ENCODE assay signal across 9 cellular contexts in genomic region chr1:201184734-201185453, GRCh38. TPM values are rescaled to one million over a fixed set of nuclear protein-coding genes. Genes with fewer than 3 reads are reported as not detected.
DNase-seq lines count a peak whose midpoint lies in the region; ATAC-seq and TF ChIP-seq lines count a peak whose summit lies in the region.
"Had no signal": no experiment of that assay in that cellular context is flagged by ENCODE, and none has a peak within 500 bp of the region (broad histone marks: within the 10 kb centered on the region; RNA-seq: fewer than 3 reads in every experiment).

No MANE protein-coding gene starts in this region.

- H3K9me3 ChIP-seq in BE2C (no peaks in the 10 kb centered on the region), HEK293 (ENCODE audit: control insufficient read depth, insufficient read depth, low read depth, low read length) (no peaks in the 10 kb centered on the region), fibroblast of lung (ENCODE audit: control insufficient read depth, insufficient read depth, low read depth, low read length) (no peaks in the 10 kb centered on the region), osteoblast (ENCODE audit: low read depth, low read length) (no peaks in the 10 kb centered on the region)

- TF ChIP-seq CTCF in BE2C (IDR thresholded peaks at IDR 0.05; ENCODE audit: low read depth, low read length) = peak; percentile 78
- TF ChIP-seq CTCF in HEK293 (tag by site-specific recombination; IDR thresholded peaks at IDR 0.05) = peak; percentile 69
- TF ChIP-seq CTCF in RWPE1 (conservative IDR thresholded peaks at IDR 0.05; ENCODE audit: low read depth) = peak; percentile 34
- TF ChIP-seq CTCF in fibroblast of lung (conservative IDR thresholded peaks at IDR 0.05 in 1 of 2, IDR thresholded peaks at IDR 0.05 in 1 of 2; ENCODE audit: low read depth in 1 of 2, low read length in 2 of 2) = peak; percentile 70 to 89
- peak; percentile 79 for TF ChIP-seq CTCF in osteoblast (IDR thresholded peaks at IDR 0.05; ENCODE audit: extremely low read depth, low read depth, low read length)

- H3K9ac ChIP-seq in fibroblast of lung (ENCODE audit: insufficient read depth, low read length) = no peak overlapping the region

- ATAC-seq in GM19328 (IDR thresholded peaks at IDR 0.05; ENCODE audit: unreplicated experiment) (no peak), GM19351 (IDR thresholded peaks at IDR 0.05; ENCODE audit: unreplicated experiment) (no peak)

- POLR2A ChIA-PET in HEK293 (lab: Yijun Ruan, JAX) (interaction anchor here (0.9 kb wide), 1 partner anchor 14 kb away, joined by 3 read pairs; no protein-coding TSS in a partner anchor), RWPE1 (lab: Yijun Ruan, JAX; ENCODE audit: low non-redundant PET) (interaction anchor here (0.6 kb wide), 1 partner anchor 204 kb away, joined by 3 read pairs; no protein-coding TSS in a partner anchor)

- CTCF ChIA-PET in HEK293 (lab: Yijun Ruan, JAX) (interaction anchor here (0.6 to 1.7 kb wide), 10 partner anchors 9 to 636 kb away, joined by 3 to 7 read pairs (median 4); no protein-coding TSS in a partner anchor), RWPE1 (lab: Yijun Ruan, JAX) (interaction anchor here (0.6 to 2.4 kb wide), 14 partner anchors 9 to 206 kb away, joined by 3 to 21 read pairs (median 4); partner anchors contain the start of gene ASCL5)

- H3K27ac ChIP-seq in HEK293 (ENCODE audit: extremely low read depth, low read depth, low read length) (no peak overlapping the region), RWPE1 (no peak overlapping the region), fibroblast of lung (ENCODE audit: insufficient read depth, low read length) (no peak overlapping the region), osteoblast (ENCODE audit: low read depth, low read length) (peak overlapping the region; percentile 24)

- H3K4me2 ChIP-seq in fibroblast of lung (ENCODE audit: extremely low read depth, insufficient read depth, low read length) = no peak overlapping the region
- H3K4me2 ChIP-seq in osteoblast (ENCODE audit: insufficient read depth, low read length) = peak overlapping the region; percentile 41

- H4K20me1 ChIP-seq in fibroblast of lung (ENCODE audit: control insufficient read depth, extremely low read depth, insufficient read depth, low read length) (no peaks in the 10 kb centered on the region), osteoblast (ENCODE audit: insufficient read depth, low read length) (no peaks in the 10 kb centered on the region)

- H3K79me2 ChIP-seq in fibroblast of lung (ENCODE audit: control insufficient read depth, insufficient read depth, low read length) (no peaks in the 10 kb centered on the region), osteoblast (ENCODE audit: insufficient read depth, low read length) (no peaks in the 10 kb centered on the region)

- H3K4me1 ChIP-seq in BE2C = no peaks in the 10 kb centered on the region
- no peaks in the 10 kb centered on the region for H3K4me1 ChIP-seq in HEK293 (ENCODE audit: control insufficient read depth, insufficient read depth, low read length)
- peaks cover 5% of the 10 kb centered on the region for H3K4me1 ChIP-seq in fibroblast of lung (ENCODE audit: control insufficient read depth, extremely low read depth, insufficient read depth, low read length)
- H3K4me1 ChIP-seq in osteoblast (ENCODE audit: insufficient read depth, low read length) = peaks cover 9% of the 10 kb centered on the region

- no peak overlapping the region for H3K4me3 ChIP-seq in BE2C (ENCODE audit: low read depth, low read length)
- no peak overlapping the region for H3K4me3 ChIP-seq in HEK293 (ENCODE audit: low read depth, low read length)
- H3K4me3 ChIP-seq in fibroblast of lung (replicated peaks in 1 of 4; ENCODE audit: control extremely low read depth in 1 of 4, insufficient read depth in 1 of 4, low read depth in 3 of 4, low read length in 4 of 4) = no peak overlapping the region
- H3K4me3 ChIP-seq in osteoblast (ENCODE audit: insufficient read depth, low read length) = no peak overlapping the region

- H3K36me3 ChIP-seq in BE2C (no peaks in the 10 kb centered on the region), HEK293 (ENCODE audit: control insufficient read depth in 2 of 2, insufficient read depth in 1 of 2, low read length in 2 of 2) (no peaks in the 10 kb centered on the region), fibroblast of lung (ENCODE audit: control insufficient read depth, insufficient read depth, low read length) (no peaks in the 10 kb centered on the region), osteoblast (ENCODE audit: insufficient read depth, low read length) (no peaks in the 10 kb centered on the region)

- H2AFZ ChIP-seq in fibroblast of lung (ENCODE audit: low read length) (no peak overlapping the region), osteoblast (ENCODE audit: low read length) (peak overlapping the region; percentile 74)

- DNase-seq in BE2C (peak; percentile 55), RWPE1 (ENCODE audit: low spot score) (peak; percentile 80), fibroblast of lung (ENCODE audit: low read depth in 2 of 2) (peak; percentile 83 to 84), osteoblast (ENCODE audit: insufficient read length, low spot score, missing footprints) (peak; percentile 97)
- no peak for DNase-seq in effector CD4-positive, alpha-beta T cell

- H3K27me3 ChIP-seq in BE2C = no peaks in the 10 kb centered on the region
- H3K27me3 ChIP-seq in fibroblast of lung (ENCODE audit: control insufficient read depth, insufficient read depth, low read length) = peaks cover 6% of the 10 kb centered on the region
- H3K27me3 ChIP-seq in osteoblast (ENCODE audit: insufficient read depth, low read length) = peaks cover 27% of the 10 kb centered on the region

TF ChIP-seq in HEK293, 187 proteins besides CTCF, POLR2A, EP300 and RAD21:
- 0 out of 2 replicates have a peak, but pooled peaks have one; percentile 49 for TF ChIP-seq ZBTB17 (tag by site-specific recombination; IDR thresholded peaks at IDR 0.05)
- TF ChIP-seq TRIM28 (IDR thresholded peaks at IDR 0.05; ENCODE audit: borderline replicate concordance, low read length) = peak; percentile 26; the same call in 1 of the 2 replicates
- 0 out of 2 replicates have a peak, but pooled peaks have one; percentile 3 for TF ChIP-seq ZNF654 (tag by site-specific recombination; IDR thresholded peaks at IDR 0.05; ENCODE audit: low read depth)
- 0 out of 2 replicates have a peak, but pooled peaks have one; percentile 67 for TF ChIP-seq ZNF561 (tag by site-specific recombination; IDR thresholded peaks at IDR 0.05; ENCODE audit: borderline replicate concordance)
- peak; percentile 88 for TF ChIP-seq ZNF600 (tag by site-specific recombination; IDR thresholded peaks at IDR 0.05)
- no peak for TF ChIP-seq ZNF514 (tag by site-specific recombination; IDR thresholded peaks at IDR 0.05)
- TF ChIP-seq ZIC2 (tag by site-specific recombination; IDR thresholded peaks at IDR 0.05) = peak; percentile 86
- TF ChIP-seq SP3 (tag by site-specific recombination; IDR thresholded peaks at IDR 0.05) = no peak
- peak; percentile 89 for TF ChIP-seq GLIS1 (tag by site-specific recombination; IDR thresholded peaks at IDR 0.05)
TF ChIP-seq in HEK293: peak in this region for 7.

RNA-seq across cellular contexts. Expression of gene IGFN1, which starts 5.7 kb away (rescaled TPM):
- polyA plus RNA-seq in BE2C (2012; ENCODE audit: insufficient read depth, insufficient read length, low read depth) = 0.43 TPM
- under 0.01 and 0.17 TPM in 2 replicates for total RNA-seq in fibroblast of lung
- 0.01 TPM in 1 of 2 replicates, not detected in the other for polyA plus RNA-seq in fibroblast of lung
- 0.08 TPM in 1 of 2 replicates, not detected in the other for polyA plus RNA-seq in fibroblast of lung (2012)
- polyA minus RNA-seq in fibroblast of lung (ENCODE audit: low replicate concordance) = not detected in 2 replicates
- under 0.01 TPM in 2 replicates for total RNA-seq in osteoblast
- total RNA-seq: glomerular endothelial cell had no signal

RNA-seq across cellular contexts. Expression of gene TMEM9, which starts 30.6 kb away (rescaled TPM):
- polyA plus RNA-seq in BE2C (2012; ENCODE audit: insufficient read depth, insufficient read length, low read depth) = 164 TPM
- total RNA-seq in fibroblast of lung (72.4 and 91.0 TPM in 2 replicates), osteoblast (38.9 and 45.6 TPM in 2 replicates)
- 55.5 and 58.2 TPM in 2 replicates for polyA plus RNA-seq in fibroblast of lung
- 57.0 and 58.9 TPM in 2 replicates for polyA plus RNA-seq in fibroblast of lung (2012)
- 187 and 226 TPM in 2 replicates for polyA minus RNA-seq in fibroblast of lung (ENCODE audit: low replicate concordance)

RNA-seq across cellular contexts. Expression of gene ASCL5, which starts 57.9 kb away (rescaled TPM):
- polyA plus RNA-seq in BE2C (2012; ENCODE audit: insufficient read depth, insufficient read length, low read depth) = 0.42 TPM
- total RNA-seq in fibroblast of lung (under 0.01 TPM in 1 of 2 replicates, not detected in the other), osteoblast (not detected in 2 replicates)
- polyA plus RNA-seq in fibroblast of lung = not detected in 2 replicates
- not detected in 2 replicates for polyA plus RNA-seq in fibroblast of lung (2012)
- not detected in 2 replicates for polyA minus RNA-seq in fibroblast of lung (ENCODE audit: low replicate concordance)
- total RNA-seq: glomerular endothelial cell had no signal
